Comparison of ENCODE assay signal across 13 cellular contexts in genomic region chr17:45106101-45106500, GRCh38.
"Had no signal": no experiment of that assay in that cellular context is flagged by ENCODE, and none has a peak within 500 bp of the region (broad histone marks: within the 10 kb centered on the region; RNA-seq: fewer than 3 reads in every experiment).

No MANE protein-coding gene starts in this region.

- H3K4me3 ChIP-seq: colonic mucosa had no signal

- H3K4me3 Mint-ChIP-seq: activated naive CD4-positive, alpha-beta T cell treated with anti-CD3 and anti-CD28 coated beads, Interleukin-2, amount 50 U/mL, for 24 hours; nephron progenitor cell; stimulated activated naive B cell treated with anti-CD40 and anti-IgM and Interleukin-4, amounts not matched to agents 10 μg/mL and 1 μg/mL and 100 μg/mL, for 72 hours; type B pancreatic cell had no signal

- H3K27me3 ChIP-seq: colonic mucosa had no signal

- H3K27ac ChIP-seq: colonic mucosa, VCaP had no signal

- H3K27ac Mint-ChIP-seq: activated naive CD4-positive, alpha-beta T cell treated with anti-CD3 and anti-CD28 coated beads, Interleukin-2, amount 50 U/mL, for 24 hours; stimulated activated naive B cell treated with anti-CD40 and anti-IgM and Interleukin-4, amounts not matched to agents 10 μg/mL and 1 μg/mL and 100 μg/mL, for 72 hours; type B pancreatic cell had no signal

- H3K4me1 ChIP-seq: colonic mucosa had no signal

- DNase-seq: activated CD4-positive, alpha-beta T cell treated with anti-CD3 and anti-CD28 coated beads, Interleukin-2, amount 50 U/mL, for 48 hours; activated effector memory CD4-positive, alpha-beta T cell treated with anti-CD3 and anti-CD28 coated beads, Interleukin-2, amount 50 U/mL, for 16 hours; activated T-cell treated with anti-CD3 and anti-CD28 coated beads, Interleukin-2, amount 50 U/mL, for 48 hours; central memory CD4-positive, alpha-beta T cell; colonic mucosa; effector CD4-positive, alpha-beta T cell; nephron progenitor cell; stimulated activated CD4-positive, alpha-beta T cell treated with anti-CD3 and anti-CD28 coated beads, Interleukin-4, amount 100 ng/mL, for 1 hour; stimulated activated naive B cell treated with anti-CD40 and anti-IgM and Interleukin-4, amounts not matched to agents 10 μg/mL and 1 μg/mL and 100 μg/mL, for 72 hours; substantia nigra had no signal

- H3K27me3 Mint-ChIP-seq: activated naive CD4-positive, alpha-beta T cell treated with anti-CD3 and anti-CD28 coated beads, Interleukin-2, amount 50 U/mL, for 24 hours; stimulated activated naive B cell treated with anti-CD40 and anti-IgM and Interleukin-4, amounts not matched to agents 10 μg/mL and 1 μg/mL and 100 μg/mL, for 72 hours; type B pancreatic cell had no signal

- H3K9me3 ChIP-seq: colonic mucosa had no signal

- H3K9me3 Mint-ChIP-seq: activated naive CD4-positive, alpha-beta T cell treated with anti-CD3 and anti-CD28 coated beads, Interleukin-2, amount 50 U/mL, for 24 hours; nephron progenitor cell; stimulated activated naive B cell treated with anti-CD40 and anti-IgM and Interleukin-4, amounts not matched to agents 10 μg/mL and 1 μg/mL and 100 μg/mL, for 72 hours; type B pancreatic cell had no signal

- H3K4me1 Mint-ChIP-seq: activated naive CD4-positive, alpha-beta T cell treated with anti-CD3 and anti-CD28 coated beads, Interleukin-2, amount 50 U/mL, for 24 hours had no signal
